ENCODE assay signal across 8 cellular contexts in the genomic region with DNA sequence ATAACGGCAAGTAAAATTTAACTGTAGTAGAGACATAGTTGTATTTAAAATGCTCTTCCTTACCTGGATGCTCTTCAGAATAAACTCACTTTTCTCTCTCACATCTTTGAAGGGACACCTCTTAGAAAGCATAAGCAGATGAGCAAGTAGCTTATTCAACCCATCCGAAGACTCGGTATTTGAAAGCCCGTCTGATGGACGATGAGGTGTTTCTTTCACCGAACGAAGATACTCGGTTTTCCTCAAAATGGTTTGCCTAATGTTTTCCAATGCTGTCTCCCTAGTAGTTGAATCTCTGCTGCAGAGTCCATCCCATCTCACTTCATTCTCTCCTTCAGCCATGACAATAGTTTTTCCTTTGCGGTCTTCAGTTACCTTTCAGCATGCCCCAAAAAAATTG. TPM values are rescaled to one million over a fixed set of nuclear protein-coding genes. Genes with fewer than 3 reads are reported as not detected.
DNase-seq lines count a peak whose midpoint lies in the region; ATAC-seq and TF ChIP-seq lines count a peak whose summit lies in the region.

No MANE protein-coding gene starts in this region.

- WGBS in prostate gland = 1% methylated on average over 9 of the region's 9 CpGs

- peaks cover 19% of the 10 kb centered on the region for H3K36me3 Mint-ChIP-seq in activated T-cell treated with anti-CD3 and anti-CD28 coated beads, Interleukin-2, amount 50 U/mL, for 24 hours (ENCODE audit: low read depth)
- no peaks in the 10 kb centered on the region for H3K36me3 Mint-ChIP-seq in T-helper 17 cell (ENCODE audit: low read depth)

- H3K4me1 ChIP-seq in prostate gland (replicated peaks) = no peaks in the 10 kb centered on the region

- peaks cover 58% of the 10 kb centered on the region for H3K4me1 Mint-ChIP-seq in activated T-cell treated with anti-CD3 and anti-CD28 coated beads, Interleukin-2, amount 50 U/mL, for 24 hours (ENCODE audit: low read depth)
- peaks cover 55% of the 10 kb centered on the region for H3K4me1 Mint-ChIP-seq in T-helper 17 cell

- H3K4me3 ChIP-seq in fibroblast of the aortic adventitia (ENCODE audit: low read depth, low read length) (peak overlapping the region; percentile 75), prostate gland (peak overlapping the region; percentile 50 to 72)

- ATAC-seq in T-helper 17 cell (no peak), HG03571 (IDR thresholded peaks at IDR 0.05; ENCODE audit: unreplicated experiment) (no peak), GM18858 (IDR thresholded peaks at IDR 0.05; ENCODE audit: unreplicated experiment) (no peak)

- DNase-seq in activated T-cell treated with anti-CD3 and anti-CD28 coated beads, Interleukin-2, amount 50 U/mL, for 24 hours = no peak
- no peak for DNase-seq in activated T-cell treated with anti-CD3 and anti-CD28 coated beads, Interleukin-2, amount 50 U/mL, for 1 hour
- DNase-seq in T-helper 17 cell (no peak), fibroblast of the aortic adventitia (ENCODE audit: low read depth) (no peak), prostate gland (ENCODE audit: low spot score) (no peak), amniotic stem cell (lab: John Stamatoyannopoulos, UW) (no peak)

- H3K9me3 ChIP-seq in T-helper 17 cell (ENCODE audit: control insufficient read depth, low read length, poor library complexity, severe bottlenecking) (no peaks in the 10 kb centered on the region), prostate gland (no peaks in the 10 kb centered on the region)

- intact Hi-C loops in prostate gland (cut with DNase I) = loop anchor here (2.0 kb wide), 1 partner anchor 289 kb away; the partner anchor contains the start of gene CD164

- no peaks in the 10 kb centered on the region for H3K9me3 Mint-ChIP-seq in activated T-cell treated with anti-CD3 and anti-CD28 coated beads, Interleukin-2, amount 50 U/mL, for 24 hours

- H3K27me3 Mint-ChIP-seq in activated T-cell treated with anti-CD3 and anti-CD28 coated beads, Interleukin-2, amount 50 U/mL, for 24 hours = no peaks in the 10 kb centered on the region
- no peaks in the 10 kb centered on the region for H3K27me3 Mint-ChIP-seq in T-helper 17 cell

- TF ChIP-seq POLR2A in prostate gland (IDR thresholded peaks at IDR 0.05) = no peak

- H3K27me3 ChIP-seq in prostate gland (replicated peaks; ENCODE audit: insufficient read depth) = no peaks in the 10 kb centered on the region

- H3K27ac ChIP-seq in prostate gland = peak overlapping the region; percentile 94 to 98

- peak overlapping the region; percentile 88 for H3K27ac Mint-ChIP-seq in activated T-cell treated with anti-CD3 and anti-CD28 coated beads, Interleukin-2, amount 50 U/mL, for 24 hours
- peak overlapping the region; percentile 99 for H3K27ac Mint-ChIP-seq in T-helper 17 cell

- TF ChIP-seq CTCF in fibroblast of the aortic adventitia (IDR thresholded peaks at IDR 0.05; ENCODE audit: insufficient read depth, low read length) = no peak
- no peak for TF ChIP-seq CTCF in prostate gland (IDR thresholded peaks at IDR 0.05)

- H3K36me3 ChIP-seq in prostate gland = no peaks in the 10 kb centered on the region

- H3K4me3 Mint-ChIP-seq in activated T-cell treated with anti-CD3 and anti-CD28 coated beads, Interleukin-2, amount 50 U/mL, for 24 hours = peak overlapping the region; percentile 95
- H3K4me3 Mint-ChIP-seq in T-helper 17 cell = peak overlapping the region; percentile 96

RNA-seq across cellular contexts. Expression of gene SESN1, which starts 0.9 kb away (rescaled TPM):
- total RNA-seq in T-helper 17 cell = 10 to 100 TPM; 69.6 to 97.3 TPM
- 22.7 and 22.8 TPM in 2 replicates for total RNA-seq in fibroblast of the aortic adventitia (ENCODE audit: low replicate concordance)
- 100 to 1,000 TPM in 1 of 2 donors, 10 to 100 TPM in 1; 92.2 to 140 TPM for total RNA-seq in prostate gland

RNA-seq across cellular contexts. Expression of gene CEP57L1, which starts 1.6 kb away (rescaled TPM):
- 1 to 10 TPM; 4.6 to 9.7 TPM for total RNA-seq in T-helper 17 cell
- total RNA-seq in fibroblast of the aortic adventitia (ENCODE audit: low replicate concordance) = 27.1 and 41.3 TPM in 2 replicates
- 10 to 100 TPM in 1 of 2 donors, 1 to 10 TPM in 1; 9.9 to 11.8 TPM for total RNA-seq in prostate gland
